19 cellular contexts compared by ENCODE assay signal in the genomic region with DNA sequence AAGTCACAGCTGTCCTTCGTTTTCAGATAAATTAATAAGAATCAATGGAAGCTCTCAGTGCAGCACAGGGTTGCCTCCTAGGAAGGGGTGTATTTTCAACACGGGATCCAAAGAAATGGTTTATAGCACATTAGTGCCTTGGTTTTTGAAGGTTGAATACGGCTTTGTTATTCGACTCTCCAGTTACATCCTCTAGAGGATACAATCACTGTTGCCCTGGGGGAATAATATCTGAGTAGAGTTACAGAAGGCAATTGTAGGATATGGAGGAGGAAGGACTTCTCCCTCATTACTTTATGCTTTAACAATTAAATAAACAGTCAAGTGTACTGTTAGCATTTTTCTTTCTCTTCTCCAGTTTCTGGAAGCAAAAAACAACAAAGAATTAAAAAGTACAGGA. TPM values are rescaled to one million over a fixed set of nuclear protein-coding genes. Genes with fewer than 3 reads are reported as not detected.
DNase-seq lines count a peak whose midpoint lies in the region; FAIRE-seq and TF ChIP-seq lines count a peak whose summit lies in the region.
"Had no signal": no experiment of that assay in that cellular context is flagged by ENCODE, and none has a peak within 500 bp of the region (broad histone marks: within the 10 kb centered on the region; RNA-seq: fewer than 3 reads in every experiment).

No MANE protein-coding gene starts in this region.

- no peaks in the 10 kb centered on the region for H3F3A ChIP-seq in MM.1S (ENCODE audit: insufficient read depth, low read length)

- intact Hi-C loops in A673 (cut with micrococcal nuclease; ENCODE audit: unreplicated experiment): loop anchor here (10.0 kb wide), 1 partner anchor 346 kb away; the partner anchor contains the start of gene LRRC8C

- H3K36me3 ChIP-seq in A673 (ENCODE audit: insufficient read depth, low read length, poor library complexity, severe bottlenecking) (no peaks in the 10 kb centered on the region), MM.1S (replicated peaks; ENCODE audit: insufficient read depth, low read length) (no peaks in the 10 kb centered on the region)
- H3K36me3 ChIP-seq: lower lobe of right lung, transverse colon had no signal

- peak; percentile 70 for DNase-seq in A673 (ENCODE audit: low spot score)
- peak; percentile 40 for DNase-seq in EL
- peak; percentile 40 for DNase-seq in NCI-H226
- DNase-seq in fibroblast of gingiva (ENCODE audit: low read depth): peak; percentile 53
- no peak for DNase-seq in activated CD4-positive, alpha-beta T cell treated with anti-CD3 and anti-CD28 coated beads for 4 hours
- no peak for DNase-seq in MM.1S
- DNase-seq in D721Med (ENCODE audit: insufficient read length, low spot score): no peak
- DNase-seq in NOMO-1 treated with DMSO at 0.1 percent for 48 hours (lab: John Stamatoyannopoulos, UW; ENCODE audit: unreplicated experiment): no peak
- DNase-seq: activated CD4-positive, alpha-beta T cell treated with anti-CD3 and anti-CD28 coated beads, Interleukin-2, amount 10 ng/mL, durations not matched to agents 24 days and 14 days; AML-193; effector CD4-positive, alpha-beta T cell; lower lobe of right lung; naive B cell; NCI-H2029; SHP77 treated with DMSO at 0.1 percent for 48 hours; stimulated activated naive CD4-positive, alpha-beta T cell; transverse colon had no signal

- H3K79me2 ChIP-seq in MM.1S (ENCODE audit: low read length): no peaks in the 10 kb centered on the region

- no peak overlapping the region for H3K9ac ChIP-seq in MM.1S (ENCODE audit: low read length)

- H3K4me3 ChIP-seq in A673 (ENCODE audit: low read depth, low read length, poor library complexity, severe bottlenecking) (no peak overlapping the region), MM.1S (ENCODE audit: low read length) (no peak overlapping the region)
- H3K4me3 ChIP-seq: lower lobe of right lung, transverse colon had no signal

- no peaks in the 10 kb centered on the region for H3K9me2 ChIP-seq in MM.1S (replicated peaks; ENCODE audit: insufficient read depth, low read length)

- no TSS peak for BruUV-seq in A673 (replicated peaks; lab: Mats Ljungman, UMichigan)

- H3K27ac ChIP-seq in A673 (ENCODE audit: low read depth, low read length, poor library complexity, severe bottlenecking) (no peak overlapping the region), MM.1S (ENCODE audit: low read length) (no peak overlapping the region)
- H3K27ac ChIP-seq: lower lobe of right lung, transverse colon had no signal

- POLR2A ChIA-PET in A673 (lab: Charles Lee; ENCODE audit: low non-redundant PET): no interaction called here

- CTCF ChIA-PET in A673 (lab: Charles Lee): no interaction called here

- no peaks in the 10 kb centered on the region for H3K27me3 ChIP-seq in A673 (replicated peaks; ENCODE audit: insufficient read depth, low read depth, low read length, poor library complexity)
- no peaks in the 10 kb centered on the region for H3K27me3 ChIP-seq in MM.1S (replicated peaks; ENCODE audit: insufficient read depth, low read length)
- H3K27me3 ChIP-seq: transverse colon had no signal

- no peaks in the 10 kb centered on the region for H3K9me3 ChIP-seq in A673 (ENCODE audit: low read depth, low read length, poor library complexity, severe bottlenecking)
- no peaks in the 10 kb centered on the region for H3K9me3 ChIP-seq in MM.1S (replicated peaks; ENCODE audit: insufficient read depth, low read length)
- H3K9me3 ChIP-seq: lower lobe of right lung, transverse colon had no signal

- TF ChIP-seq CTCF in A673 (conservative IDR thresholded peaks at IDR 0.05; ENCODE audit: low read depth, low read length) (no peak), MM.1S (IDR thresholded peaks at IDR 0.05; ENCODE audit: low read length) (no peak), D721Med (IDR thresholded peaks at IDR 0.05; ENCODE audit: insufficient read depth, missing control alignments) (no peak)

- H3K4me1 ChIP-seq in A673 (ENCODE audit: insufficient read depth, low read length, poor library complexity, severe bottlenecking) (peaks cover 7% of the 10 kb centered on the region), MM.1S (ENCODE audit: low read length) (no peaks in the 10 kb centered on the region)
- H3K4me1 ChIP-seq: lower lobe of right lung, transverse colon had no signal

- no peak for FAIRE-seq in D721Med (lab: Jason Lieb, UNC)
- FAIRE-seq: bronchial epithelial cell, H54 had no signal

- H4K20me1 ChIP-seq in MM.1S (ENCODE audit: insufficient read depth, low read length): no peaks in the 10 kb centered on the region

- no peak overlapping the region for H3K4me2 ChIP-seq in MM.1S (ENCODE audit: low read depth, low read length)

- no peak overlapping the region for H2AFZ ChIP-seq in MM.1S (ENCODE audit: low read length)

RNA-seq across cellular contexts. Expression of gene ZNF326, which starts 14.3 kb away (rescaled TPM):
- total RNA-seq in A673 (2021): 54.4 and 60.1 TPM in 2 replicates

Comparison
In these comparisons a context has a peak if more than half of its experiments do, and no peak if none do; other contexts are left out.
1. DNase-seq: peak in A673 (single experiment), EL (single experiment), NCI-H226 (single experiment) and fibroblast of gingiva (single experiment); none in activated CD4-positive, alpha-beta T cell treated with anti-CD3 and anti-CD28 coated beads for 4 hours (0 of 2), MM.1S (single experiment), D721Med (single experiment) and NOMO-1 treated with DMSO at 0.1 percent for 48 hours (single experiment).